Comparison of ENCODE assay signal across 27 cellular contexts in genomic region chr14:89587128-89587420, GRCh38.
"Had no signal": no experiment of that assay in that cellular context is flagged by ENCODE, and none has a peak within 500 bp of the region (broad histone marks: within the 10 kb centered on the region; RNA-seq: fewer than 3 reads in every experiment).

No MANE protein-coding gene starts in this region.

- H3K4me3 ChIP-seq: breast epithelium, colonic mucosa, SJCRH30 had no signal

- H3K27me3 Mint-ChIP-seq: activated CD8-positive, alpha-beta memory T cell treated with anti-CD3 and anti-CD28 coated beads, Interleukin-2, amount 10 ng/mL, durations not matched to agents 7 days and 5 days; activated naive CD4-positive, alpha-beta T cell treated with anti-CD3 and anti-CD28 coated beads, Interleukin-2, amount 10 ng/mL, durations not matched to agents 7 days and 5 days had no signal

- H3K4me1 ChIP-seq: breast epithelium, colonic mucosa, SJCRH30 had no signal

- H3K27ac Mint-ChIP-seq: activated CD8-positive, alpha-beta memory T cell treated with anti-CD3 and anti-CD28 coated beads, Interleukin-2, amount 10 ng/mL, durations not matched to agents 7 days and 5 days had no signal

- ATAC-seq: activated CD4-positive, CD25-positive, alpha-beta regulatory T cell treated with anti-CD3 and anti-CD28 coated beads, Interleukin-2, amount 50 U/mL, for 24 hours; Panc1 had no signal

- H3K9me3 ChIP-seq: colonic mucosa, SJCRH30, SK-N-SH had no signal

- H3K4me3 Mint-ChIP-seq: activated CD8-positive, alpha-beta memory T cell treated with anti-CD3 and anti-CD28 coated beads, Interleukin-2, amount 10 ng/mL, durations not matched to agents 7 days and 5 days; activated naive CD4-positive, alpha-beta T cell treated with anti-CD3 and anti-CD28 coated beads, Interleukin-2, amount 10 ng/mL, durations not matched to agents 7 days and 5 days had no signal

- DNase-seq: activated CD4-positive, alpha-beta T cell treated with anti-CD3 and anti-CD28 coated beads for 4 hours; activated CD4-positive, alpha-beta T cell treated with anti-CD3 and anti-CD28 coated beads, Interleukin-2, amount 50 U/mL, for 48 hours; activated CD8-positive, alpha-beta memory T cell treated with anti-CD3 and anti-CD28 coated beads, Interleukin-2, amount 10 ng/mL, durations not matched to agents 7 days and 5 days; activated gamma-delta T cell treated with Interleukin-2 at 50 U/mL for 16 hours; activated naive CD4-positive, alpha-beta T cell treated with anti-CD3 and anti-CD28 coated beads, Interleukin-2, amount 10 ng/mL, durations not matched to agents 7 days and 5 days; activated T-cell treated with anti-CD3 and anti-CD28 coated beads, Interleukin-2, amount 50 U/mL, for 48 hours; aorta; caudate nucleus; colonic mucosa; Karpas-422; MM.1S; NCI-H1105; NCI-H1436; NCI-H187; NCI-H2081; NCI-H510A treated with DMSO at 0.1 percent for 48 hours; NCI-H748 treated with DMSO at 0.1 percent for 48 hours; OCI-M1; Right ventricle myocardium superior; RPMI8226; SJCRH30; SK-N-SH; T-helper 1 cell; WERI-Rb-1 had no signal

- H3K27me3 ChIP-seq: breast epithelium, colonic mucosa, SJCRH30 had no signal

- H3K36me3 ChIP-seq: breast epithelium, colonic mucosa, SJCRH30, WERI-Rb-1 had no signal

- H3K27ac ChIP-seq: breast epithelium, colonic mucosa, SJCRH30, WERI-Rb-1 had no signal
